Comparison of ENCODE assay signal across 8 cellular contexts in the genomic region with DNA sequence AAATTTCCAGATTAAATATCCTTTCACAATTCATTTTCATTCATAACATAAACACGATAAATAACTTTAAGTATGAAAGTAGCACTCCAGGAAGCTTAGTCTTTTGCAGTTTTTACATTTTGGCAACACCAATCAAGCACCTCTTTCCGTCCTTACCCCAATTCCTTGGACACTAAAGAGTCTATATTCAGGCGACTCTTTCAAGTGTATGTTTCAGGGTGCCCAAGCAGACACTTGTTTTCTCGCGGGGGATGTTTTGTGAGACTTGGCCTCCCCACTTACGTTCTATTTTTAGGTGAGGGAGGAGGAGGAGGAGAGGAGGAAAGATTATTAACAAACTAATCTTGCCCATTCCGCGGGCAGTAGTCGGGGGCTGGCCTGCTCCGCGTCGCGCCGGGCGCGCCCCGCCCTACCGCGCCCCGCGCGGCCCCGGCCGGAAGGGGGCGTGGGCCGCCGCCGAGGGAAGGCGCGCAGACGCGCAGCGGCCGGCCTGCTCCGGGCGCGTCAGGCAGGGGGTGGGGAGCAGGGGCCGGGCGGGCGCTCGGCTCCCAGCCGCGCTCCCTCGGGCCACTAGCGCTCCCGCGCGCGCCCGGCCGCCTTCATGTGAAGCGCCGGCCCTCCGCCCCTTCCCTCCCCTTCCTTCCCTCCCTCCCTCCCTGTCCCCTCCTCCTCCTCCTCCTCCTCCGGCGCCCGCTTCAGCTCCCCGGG. TPM values are rescaled to one million over a fixed set of nuclear protein-coding genes. Genes with fewer than 3 reads are reported as not detected.
DNase-seq lines count a peak whose midpoint lies in the region; ATAC-seq and TF ChIP-seq lines count a peak whose summit lies in the region.

A gene (plus strand): TSS at position 473 of the 708 bp plus-strand sequence. CDS start 337 bp downstream, outside the sequence.

- H3K4me1 Mint-ChIP-seq in activated T-helper 1 cell treated with anti-CD3 and anti-CD28 coated beads, Interleukin-12 subunit alpha, Interleukin-12 subunit beta, Interleukin-2, Interleukin-4 antibody, amounts not matched to agents 30 ng/mL and 10 ng/mL and 1 ng/mL, durations not matched to agents 14 hours and 24 hours and 36 hours (ENCODE audit: low read depth): peaks cover 36% of the 10 kb centered on the region
- peaks cover 18 to 40% (median 36%) of the 10 kb centered on the region in 4 donors for H3K4me1 Mint-ChIP-seq in naive thymus-derived CD8-positive, alpha-beta T cell

- H3K27ac Mint-ChIP-seq in activated T-helper 1 cell treated with anti-CD3 and anti-CD28 coated beads, Interleukin-12 subunit alpha, Interleukin-12 subunit beta, Interleukin-2, Interleukin-4 antibody, amounts not matched to agents 30 ng/mL and 10 ng/mL and 1 ng/mL, durations not matched to agents 14 hours and 24 hours and 36 hours: peak within 1 kb of the TSS; percentile 87
- H3K27ac Mint-ChIP-seq in naive thymus-derived CD8-positive, alpha-beta T cell: peak within 1 kb of the TSS; percentile 79 to 95 (median 90)

- peak; percentile 91 for ATAC-seq in GM21381 (IDR thresholded peaks at IDR 0.05; ENCODE audit: unreplicated experiment)
- peak; percentile 85 to 88 for ATAC-seq in naive thymus-derived CD8-positive, alpha-beta T cell

- no peak for TF ChIP-seq CTCF in fibroblast of mammary gland (conservative IDR thresholded peaks at IDR 0.05; ENCODE audit: control insufficient read depth, insufficient read depth, low read depth, low read length)

- H3K4me3 ChIP-seq in fibroblast of mammary gland (ENCODE audit: control insufficient read depth, low read depth, low read length): peak within 1 kb of the TSS; percentile 84

- peaks cover 11% of the 10 kb centered on the region for H3K36me3 Mint-ChIP-seq in activated T-helper 1 cell treated with anti-CD3 and anti-CD28 coated beads, Interleukin-12 subunit alpha, Interleukin-12 subunit beta, Interleukin-2, Interleukin-4 antibody, amounts not matched to agents 30 ng/mL and 10 ng/mL and 1 ng/mL, durations not matched to agents 14 hours and 24 hours and 36 hours (ENCODE audit: low read depth)
- H3K36me3 Mint-ChIP-seq in naive thymus-derived CD8-positive, alpha-beta T cell: peaks cover 0 to 2% (median 0%) of the 10 kb centered on the region in 3 donors

- peaks cover 26% of the 10 kb centered on the region for H3K27me3 Mint-ChIP-seq in activated T-helper 1 cell treated with anti-CD3 and anti-CD28 coated beads, Interleukin-12 subunit alpha, Interleukin-12 subunit beta, Interleukin-2, Interleukin-4 antibody, amounts not matched to agents 30 ng/mL and 10 ng/mL and 1 ng/mL, durations not matched to agents 14 hours and 24 hours and 36 hours (ENCODE audit: insufficient read depth)
- peaks cover 6 to 25% (median 13%) of the 10 kb centered on the region in 5 donors for H3K27me3 Mint-ChIP-seq in naive thymus-derived CD8-positive, alpha-beta T cell

- H3K4me3 Mint-ChIP-seq in activated T-helper 1 cell treated with anti-CD3 and anti-CD28 coated beads, Interleukin-12 subunit alpha, Interleukin-12 subunit beta, Interleukin-2, Interleukin-4 antibody, amounts not matched to agents 30 ng/mL and 10 ng/mL and 1 ng/mL, durations not matched to agents 14 hours and 24 hours and 36 hours: peak within 1 kb of the TSS; percentile 93
- peak within 1 kb of the TSS; percentile 91 to 99 (median 96) for H3K4me3 Mint-ChIP-seq in naive thymus-derived CD8-positive, alpha-beta T cell

- POLR2A ChIA-PET in naive thymus-derived CD8-positive, alpha-beta T cell (lab: Charles Lee): interaction anchor here (2.1 kb wide), 1 partner anchor 14 kb away, joined by 7 read pairs; no protein-coding TSS in a partner anchor

- DNase-seq in DMS 273 (lab: John Stamatoyannopoulos, UW; ENCODE audit: unreplicated experiment): peak; percentile 95
- DNase-seq in HT1080 (ENCODE audit: low read depth): peak; percentile 84
- DNase-seq in activated T-helper 1 cell treated with anti-CD3 and anti-CD28 coated beads, Interleukin-12 subunit alpha, Interleukin-12 subunit beta, Interleukin-2, Interleukin-4 antibody, amounts not matched to agents 30 ng/mL and 10 ng/mL and 1 ng/mL, durations not matched to agents 14 hours and 24 hours and 36 hours (ENCODE audit: low spot score): peak; percentile 70
- DNase-seq in fibroblast of mammary gland (ENCODE audit: low read depth): peak; percentile 82
- peak; percentile 31 to 75 (median 62) for DNase-seq in naive thymus-derived CD8-positive, alpha-beta T cell
- DNase-seq in stimulated activated naive CD4-positive, alpha-beta T cell treated with Interleukin-2 at 50 U/mL for 16 hours (lab: John Stamatoyannopoulos, UW): peak; percentile 53

- intact Hi-C loops in activated T-helper 1 cell treated with anti-CD3 and anti-CD28 coated beads, Interleukin-12 subunit alpha, Interleukin-12 subunit beta, Interleukin-2, Interleukin-4 antibody, amounts not matched to agents 30 ng/mL and 10 ng/mL and 1 ng/mL, durations not matched to agents 14 hours and 24 hours and 36 hours (cut with micrococcal nuclease): loop anchor here (1.0 to 10.0 kb wide), 8 partner anchors 100 to 1884 kb away; a partner anchor contains a TSS

- H3K9me3 Mint-ChIP-seq in activated T-helper 1 cell treated with anti-CD3 and anti-CD28 coated beads, Interleukin-12 subunit alpha, Interleukin-12 subunit beta, Interleukin-2, Interleukin-4 antibody, amounts not matched to agents 30 ng/mL and 10 ng/mL and 1 ng/mL, durations not matched to agents 14 hours and 24 hours and 36 hours: no peaks in the 10 kb centered on the region
- H3K9me3 Mint-ChIP-seq in naive thymus-derived CD8-positive, alpha-beta T cell: no peaks in the 10 kb centered on the region

TF ChIP-seq in PFSK-1, 5 proteins besides CTCF, POLR2A, EP300 and RAD21:
- TF ChIP-seq FOXP2 (optimal IDR thresholded peaks at IDR 0.05; ENCODE audit: borderline replicate concordance, extremely low read depth, extremely low read length, insufficient read depth) (peak; percentile 41), POLR2AphosphoS5 (IDR thresholded peaks at IDR 0.05; ENCODE audit: low read depth, low read length) (no peak)

RNA-seq across cellular contexts. Expression of the gene that starts here (rescaled TPM):
- total RNA-seq in HT1080 (2014; rRNA removed; shearing (Covaris generic)): 116 and 120 TPM in 2 replicates
- 133 and 169 TPM in 2 replicates for polyA plus RNA-seq in HT1080 (2015; cell fraction: cytosol; rRNA removed)
- 200 and 217 TPM in 2 replicates for polyA plus RNA-seq in HT1080 (2015; cell fraction: nucleus; rRNA removed)
- 21.7 TPM for polyA plus RNA-seq in PFSK-1 (2012; ENCODE audit: insufficient read length, low read depth)
- 51.6 and 54.2 TPM in 2 replicates for total RNA-seq in activated T-helper 1 cell treated with anti-CD3 and anti-CD28 coated beads, Interleukin-12 subunit alpha, Interleukin-12 subunit beta, Interleukin-2, Interleukin-4 antibody, amounts not matched to agents 30 ng/mL and 10 ng/mL and 1 ng/mL, durations not matched to agents 14 hours and 24 hours and 36 hours
- total RNA-seq in naive thymus-derived CD8-positive, alpha-beta T cell: 10 to 100 TPM; 55.7 to 58.4 TPM
- 1 to 10 TPM; 1.8 to 4.6 (median 3.4) TPM for polyA plus RNA-seq in naive thymus-derived CD8-positive, alpha-beta T cell

Comparison
In these comparisons a context has a peak if more than half of its experiments do, and no peak if none do; other contexts are left out.
1. Peak in every context shown above with its lines: DNase-seq, ATAC-seq and H3K4me3 ChIP-seq.